Comparison of ENCODE assay signal across 9 cellular contexts in the genomic region with DNA sequence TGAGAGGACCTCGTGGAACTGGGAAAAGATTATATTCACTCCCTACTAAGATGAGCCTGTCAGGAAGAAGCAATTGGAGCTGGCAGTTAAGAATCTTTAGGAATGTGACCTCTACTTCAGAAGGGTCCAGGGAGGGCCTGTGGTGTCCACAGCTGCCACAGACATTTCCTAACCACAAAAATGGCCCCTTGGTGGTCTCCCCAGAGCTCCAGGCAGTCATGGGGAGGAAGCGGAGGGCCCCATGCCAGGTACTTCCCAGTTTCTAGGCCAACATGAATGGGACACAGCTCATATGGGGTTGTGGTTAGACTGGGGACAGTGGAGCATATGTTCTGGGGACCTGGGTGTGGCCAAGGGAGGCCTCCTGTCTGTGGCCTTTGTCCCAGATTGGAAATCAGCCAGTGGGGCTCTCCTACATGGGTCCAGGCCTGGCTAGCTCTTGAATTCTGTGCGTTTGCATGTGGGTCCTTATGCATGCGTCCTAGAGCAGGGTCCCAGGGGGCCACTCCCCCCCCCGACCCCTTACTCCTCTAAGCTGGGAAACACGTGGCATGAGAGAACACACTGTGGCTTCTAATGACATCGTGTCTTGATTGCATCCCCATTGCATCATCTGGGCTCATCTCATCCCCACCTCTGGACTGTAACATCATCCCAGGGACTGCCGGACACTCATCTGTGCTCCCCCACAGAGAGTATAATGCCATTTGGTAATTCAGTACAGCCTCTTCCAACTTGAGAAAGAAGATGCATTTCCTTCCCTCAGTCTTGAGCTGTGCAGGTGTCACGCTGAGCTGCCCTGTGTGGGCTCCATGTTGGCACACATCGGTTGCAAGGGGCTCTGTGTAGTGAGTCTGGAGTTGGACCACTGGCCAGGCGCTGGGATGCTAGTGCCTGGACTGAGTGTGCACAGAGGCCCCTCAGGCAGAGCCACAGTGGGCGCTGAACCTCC. TPM values are rescaled to one million over a fixed set of nuclear protein-coding genes. Genes with fewer than 3 reads are reported as not detected.
DNase-seq lines count a peak whose midpoint lies in the region; ATAC-seq, FAIRE-seq and TF ChIP-seq lines count a peak whose summit lies in the region.
"Had no signal": no experiment of that assay in that cellular context is flagged by ENCODE, and none has a peak within 500 bp of the region (broad histone marks: within the 10 kb centered on the region; RNA-seq: fewer than 3 reads in every experiment).

No MANE protein-coding gene starts in this region.

- peak; percentile 3 for DNase-seq in activated CD4-positive, alpha-beta T cell treated with anti-CD3 and anti-CD28 coated beads for 1 hour
- no peak for DNase-seq in activated CD4-positive, alpha-beta T cell treated with anti-CD3 and anti-CD28 coated beads for 4 hours
- DNase-seq in PC-3 (peak; percentile 18), erythroblast (lab: John Stamatoyannopoulos, UW) (peak; percentile 78 to 93), spleen (peak; percentile 83), thyroid gland (no peak), D721Med (ENCODE audit: insufficient read length, low spot score) (no peak), GOT3 (lab: John Stamatoyannopoulos, UW) (no peak)

- ATAC-seq in PC-3, result peak; percentile 32

- H3K4me1 ChIP-seq in PC-3 (ENCODE audit: insufficient read depth, low read length) (peaks cover 27% of the 10 kb centered on the region), spleen (peaks cover 76 to 100% (median 99%) of the 10 kb centered on the region in 6 donors), thyroid gland (peaks cover 20 to 52% of the 10 kb centered on the region in 2 donors)

- no peaks in the 10 kb centered on the region for H3K79me2 ChIP-seq in PC-3 (ENCODE audit: low read length)

- no peak for TF ChIP-seq POLR2A in erythroblast (IDR thresholded peaks at IDR 0.05; ENCODE audit: low read length)
- TF ChIP-seq POLR2A in spleen (IDR thresholded peaks at IDR 0.05), result no peak
- TF ChIP-seq POLR2A in thyroid gland (IDR thresholded peaks at IDR 0.05), result no peak

- H3K4me3 ChIP-seq in PC-3 (ENCODE audit: low read length) (no peak overlapping the region), spleen (peak overlapping the region in 1 of 8 donors; percentile 55), thyroid gland (replicated peaks in 1 of 3) (no peak overlapping the region)

- no peaks in the 10 kb centered on the region for H3K9me3 ChIP-seq in PC-3 (ENCODE audit: low read length)
- H3K9me3 ChIP-seq in spleen, result no peaks in the 10 kb centered on the region
- no peaks in the 10 kb centered on the region for H3K9me3 ChIP-seq in thyroid gland

- CTCF ChIA-PET in PC-3 (lab: Charles Lee), result no interaction called here

- H3K9me2 ChIP-seq in PC-3 (replicated peaks; ENCODE audit: low read length), result no peaks in the 10 kb centered on the region

- TF ChIP-seq CTCF in PC-3 (conservative IDR thresholded peaks at IDR 0.05; ENCODE audit: low read depth, low read length) (no peak), spleen (IDR thresholded peaks at IDR 0.05 in 8 of 11, conservative IDR thresholded peaks at IDR 0.05 in 3 of 11) (no peak), thyroid gland (IDR thresholded peaks at IDR 0.05) (no peak), D721Med (IDR thresholded peaks at IDR 0.05; ENCODE audit: insufficient read depth, missing control alignments) (no peak)

- FAIRE-seq in D721Med (lab: Jason Lieb, UNC), result no peak

- intact Hi-C loops in PC-3 (cut with micrococcal nuclease) (no loop called here), spleen (cut with DNase I; ENCODE audit: low total_unique reads) (no loop called here), thyroid gland (cut with DNase I) (no loop called here)

- BruUV-seq in PC-3 (replicated peaks; lab: Mats Ljungman, UMichigan), result no TSS peak

- H3K27ac ChIP-seq in PC-3 (ENCODE audit: low read length) (peak overlapping the region; percentile 64), spleen (peak overlapping the region; percentile 65 to 99 (median 95)), thyroid gland (no peak overlapping the region)
- H3K27ac ChIP-seq: VCaP had no signal

- H3K27me3 ChIP-seq in PC-3 (ENCODE audit: low read length) (no peaks in the 10 kb centered on the region), spleen (replicated peaks in 1 of 7) (no peaks in the 10 kb centered on the region), thyroid gland (no peaks in the 10 kb centered on the region)

- no peaks in the 10 kb centered on the region for H3F3A ChIP-seq in PC-3 (ENCODE audit: low read length, unreplicated experiment)

- H4K20me1 ChIP-seq in PC-3 (ENCODE audit: low read length), result no peaks in the 10 kb centered on the region

- POLR2A ChIA-PET in PC-3 (lab: Charles Lee; ENCODE audit: unreplicated experiment), result interaction anchor here (0.6 kb wide), 1 partner anchor 32 kb away, joined by 5 read pairs; no protein-coding TSS in a partner anchor

- peak overlapping the region; percentile 41 for H3K4me2 ChIP-seq in PC-3 (ENCODE audit: low read length)

- H3K9ac ChIP-seq in PC-3 (ENCODE audit: low read length), result peak overlapping the region; percentile 7; the same call in 1 of the 2 replicates

- H2AFZ ChIP-seq in PC-3 (ENCODE audit: low read length), result no peak overlapping the region

- H3K36me3 ChIP-seq in PC-3 (ENCODE audit: low read depth, low read length) (no peaks in the 10 kb centered on the region), spleen (peaks cover 0 to 28% (median under 1%) of the 10 kb centered on the region in 6 donors), thyroid gland (no peaks in the 10 kb centered on the region)

- 48 to 66% (median 59%) methylated on average over 10 to 12 of the region's 12 CpGs for WGBS in spleen, 5 donors
- 71 to 88% methylated on average over 12 of the region's 12 CpGs for WGBS in thyroid gland, 2 donors

RNA-seq across cellular contexts. Expression of gene IRF1, which starts 31.3 kb away (rescaled TPM):
- total RNA-seq in PC-3 (2014; rRNA removed), result 21.1 and 23.1 TPM in 2 replicates
- total RNA-seq in spleen, result 100 to 1,000 TPM; 146 to 307 (median 165) TPM
- 100 to 1,000 TPM in 1 of 3 donors, 10 to 100 TPM in 2; 57.9 to 113 (median 59.7) TPM for polyA plus RNA-seq in spleen
- 10 to 100 TPM; 24.6 to 49.7 (median 32.1) TPM for total RNA-seq in thyroid gland

Comparison
In these comparisons a context has a peak if more than half of its experiments do, and no peak if none do; other contexts are left out.
1. DNase-seq: peak in activated CD4-positive, alpha-beta T cell treated with anti-CD3 and anti-CD28 coated beads for 1 hour (single experiment), PC-3 (single experiment), erythroblast (2 of 2) and spleen (single experiment); none in activated CD4-positive, alpha-beta T cell treated with anti-CD3 and anti-CD28 coated beads for 4 hours (0 of 2), thyroid gland (0 of 2), D721Med (single experiment) and GOT3 (single experiment).
2. H3K27ac ChIP-seq: peak in PC-3 (single experiment) and spleen (8 of 8); none in thyroid gland (0 of 3).